In genomic region chr2:31983762-31984467, GRCh38 we compare ENCODE assay signal across 1 cellular context.
TF ChIP-seq lines count a peak whose summit lies in the region.

No MANE protein-coding gene starts in this region.

TF ChIP-seq in K562, 482 proteins besides CTCF, POLR2A, EP300 and RAD21:
- TF ChIP-seq ZNF407 (IDR thresholded peaks at IDR 0.05; ENCODE audit: low read depth) (no peak), ZNF274 (IDR thresholded peaks at IDR 0.05; ENCODE audit: borderline replicate concordance, low read depth, low read length) (no peak), ATF3 (IDR thresholded peaks at IDR 0.05) (peak; percentile 22; the same call in 1 of the 2 replicates), ATF3 (CRISPR knock-in tag; conservative IDR thresholded peaks at IDR 0.05) (no peak)
